ENCODE assay signal across 9 cellular contexts in genomic region chr22:31342389-31343125, GRCh38. TPM values are rescaled to one million over a fixed set of nuclear protein-coding genes. Genes with fewer than 3 reads are reported as not detected.
DNase-seq lines count a peak whose midpoint lies in the region; ATAC-seq and TF ChIP-seq lines count a peak whose summit lies in the region.
"Had no signal": no experiment of that assay in that cellular context is flagged by ENCODE, and none has a peak within 500 bp of the region (broad histone marks: within the 10 kb centered on the region; RNA-seq: fewer than 3 reads in every experiment).

No MANE protein-coding gene starts in this region.

- no peak overlapping the region for H2BK5ac ChIP-seq in IMR-90 (ENCODE audit: low read depth, low read length, poor library complexity, severe bottlenecking)

- H3K4me1 ChIP-seq in IMR-90 (ENCODE audit: control insufficient read depth, insufficient read depth, low read length) (peaks cover 30% of the 10 kb centered on the region), duodenal mucosa (ENCODE audit: control insufficient read depth in 1 of 2, insufficient read depth in 2 of 2, low read length in 2 of 2) (peaks cover 69 to 78% of the 10 kb centered on the region in 2 donors), gastrocnemius medialis (peaks cover 24 to 39% of the 10 kb centered on the region in 2 donors)

- WGBS in IMR-90 (ENCODE audit: extremely low coverage in 2 of 2, insufficient read length in 1 of 2), 2 experiments, result no CpG with 5 or more reads among the region's 16 CpGs

- H3K36me3 ChIP-seq in IMR-90 (ENCODE audit: control insufficient read depth, insufficient read depth, low read length), result peaks cover 49% of the 10 kb centered on the region
- peaks cover 0 to 46% of the 10 kb centered on the region in 2 donors for H3K36me3 ChIP-seq in duodenal mucosa (ENCODE audit: control insufficient read depth in 1 of 2, insufficient read depth in 2 of 2, low read length in 2 of 2)
- peaks cover 0 to 6% of the 10 kb centered on the region in 2 donors for H3K36me3 ChIP-seq in gastrocnemius medialis

- H3K27ac Mint-ChIP-seq in neural crest cell (ENCODE audit: unreplicated experiment), result peak overlapping the region; percentile 99

- POLR2A ChIA-PET in IMR-90 (lab: Charles Lee; ENCODE audit: unreplicated experiment), result no interaction called here

- TF ChIP-seq POLR2A in IMR-90 (IDR thresholded peaks at IDR 0.05; ENCODE audit: low read depth, low read length) (no peak), gastrocnemius medialis (IDR thresholded peaks at IDR 0.05) (no peak)

- CTCF ChIA-PET in IMR-90 (lab: Yijun Ruan, JAX), result interaction anchor here (0.8 kb wide), 1 partner anchor 29 kb away, joined by 4 read pairs; no protein-coding TSS in a partner anchor

- intact Hi-C loops in IMR-90 (cut with micrococcal nuclease), result no loop called here
- intact Hi-C loops in gastrocnemius medialis (cut with DNase I; ENCODE audit: low total_unique reads), result no loop called here

- in situ Hi-C loops in IMR-90 (cut with MboI; ENCODE audit: low sequenced_read_pairs) (loop anchor here (10.0 kb wide), 1 partner anchor 58 kb away; no protein-coding TSS in a partner anchor), gastrocnemius medialis (cut with MboI; ENCODE audit: low sequenced_read_pairs in 4 of 4) (loop anchor here in 1 of 4 donors (25.0 kb wide), 1 partner anchor 295 kb away; no protein-coding TSS in a partner anchor)

- H2AK9ac ChIP-seq in IMR-90 (replicated peaks; ENCODE audit: low read depth, low read length, poor library complexity), result peak overlapping the region; percentile 92

- no peak for TF ChIP-seq RAD21 in IMR-90 (IDR thresholded peaks at IDR 0.05; ENCODE audit: low read length)

- peak overlapping the region; percentile 71; the same call in 1 of the 2 replicates for H3K23ac ChIP-seq in IMR-90 (ENCODE audit: low read depth, low read length)

- H3K4me3 ChIP-seq in IMR-90 (ENCODE audit: insufficient read depth, low read depth, low read length) (no peak overlapping the region), duodenal mucosa (ENCODE audit: low read depth in 1 of 2, low read length in 2 of 2) (peak overlapping the region; percentile 59 to 77), gastrocnemius medialis (no peak overlapping the region)

- peak overlapping the region; percentile 95 for H3K27ac ChIP-seq in C4-2B
- no peak overlapping the region for H3K27ac ChIP-seq in IMR-90 (ENCODE audit: insufficient read depth, low read length)
- H3K27ac ChIP-seq in duodenal mucosa (ENCODE audit: low read depth, low read length), result no peak overlapping the region
- no peak overlapping the region for H3K27ac ChIP-seq in gastrocnemius medialis

- ATAC-seq in IMR-90 (ENCODE audit: low read depth) (no peak), gastrocnemius medialis (no peak)

- H4K5ac ChIP-seq in IMR-90 (ENCODE audit: low read depth, low read length), result no peak overlapping the region

- no peak overlapping the region for H3K18ac ChIP-seq in IMR-90 (ENCODE audit: low read depth, low read length)

- H2BK15ac ChIP-seq in IMR-90 (ENCODE audit: low read depth, low read length), result no peak overlapping the region

- no peak for TF ChIP-seq CTCF in C4-2B (conservative IDR thresholded peaks at IDR 0.05)
- no peak for TF ChIP-seq CTCF in IMR-90 (conservative IDR thresholded peaks at IDR 0.05; ENCODE audit: low read depth, low read length)
- no peak for TF ChIP-seq CTCF in neural crest cell (conservative IDR thresholded peaks at IDR 0.05)
- no peak for TF ChIP-seq CTCF in gastrocnemius medialis (IDR thresholded peaks at IDR 0.05 in 4 of 5, conservative IDR thresholded peaks at IDR 0.05 in 1 of 5)

- peaks cover 65% of the 10 kb centered on the region for H4K20me1 ChIP-seq in IMR-90 (ENCODE audit: insufficient read depth, low read length)

- H2BK20ac ChIP-seq in IMR-90 (ENCODE audit: low read depth, low read length), result no peak overlapping the region

- peaks cover 67% of the 10 kb centered on the region for H3K4me1 Mint-ChIP-seq in neural crest cell

- dilution Hi-C loops in IMR-90 (cut with HindIII; ENCODE audit: low sequenced_read_pairs, unreplicated experiment), result no loop called here

- H4K8ac ChIP-seq in IMR-90 (ENCODE audit: low read depth in 2 of 2, low read length in 2 of 2), result peak overlapping the region in 1 of 2 experiments; percentile 9; a peak in 2 of 4 replicates

- no peak overlapping the region for H3K56ac ChIP-seq in IMR-90 (ENCODE audit: extremely low read depth, insufficient read depth, low read length)

- no peak for DNase-seq in IMR-90
- DNase-seq in neural crest cell (ENCODE audit: low read depth, low spot score), result peak; percentile 25
- no peak for DNase-seq in NCI-H1436 treated with DMSO at 0.1 percent for 48 hours (lab: John Stamatoyannopoulos, UW)
- DNase-seq in NCI-H2171 treated with DMSO at 0.1 percent for 48 hours (lab: John Stamatoyannopoulos, UW), result no peak
- no peak for DNase-seq in NK-92 treated with Interleukin-12 subunit alpha and Interleukin-12 subunit beta, amount 100 ng/mL, for 24 hours (lab: John Stamatoyannopoulos, UW)
- DNase-seq in gastrocnemius medialis, result no peak
- DNase-seq: SHP77 treated with DMSO at 0.1 percent for 48 hours had no signal

- peaks cover 5% of the 10 kb centered on the region for H3K27me3 Mint-ChIP-seq in neural crest cell (ENCODE audit: low read depth)

- peak overlapping the region; percentile 49 for H2AFZ ChIP-seq in IMR-90 (replicated peaks; ENCODE audit: low read length, poor library complexity)

- H3K9ac ChIP-seq in IMR-90 (ENCODE audit: low read depth, low read length), result 0 out of 2 replicates have a peak overlapping the region, but pooled peaks have one; percentile 2
- H3K9ac ChIP-seq in duodenal mucosa (ENCODE audit: low read depth in 1 of 2, low read length in 2 of 2), result peak overlapping the region; percentile 28 to 52

- peaks cover 19% of the 10 kb centered on the region for H3K36me3 Mint-ChIP-seq in neural crest cell (ENCODE audit: low read depth)

- BruUV-seq in IMR-90 (replicated peaks; lab: Mats Ljungman, UMichigan), result no TSS peak

- peaks cover 29 to 88% of the 10 kb centered on the region in 2 experiments for H3K79me1 ChIP-seq in IMR-90 (ENCODE audit: low read depth in 1 of 2, low read length in 2 of 2)

- 0 out of 2 replicates have a peak overlapping the region, but pooled peaks have one; percentile 20 for H3K14ac ChIP-seq in IMR-90 (replicated peaks; ENCODE audit: low read depth, low read length)

- no peaks in the 10 kb centered on the region for H3K9me3 Mint-ChIP-seq in neural crest cell

- H3K4me3 Mint-ChIP-seq in neural crest cell, result peak overlapping the region; percentile 98

- H2BK120ac ChIP-seq in IMR-90 (ENCODE audit: low read depth, low read length), result no peak overlapping the region

- H2AK5ac ChIP-seq in IMR-90 (ENCODE audit: low read depth, low read length), result 0 out of 2 replicates have a peak overlapping the region, but pooled peaks have one; percentile 33

- H3K27me3 ChIP-seq in IMR-90 (ENCODE audit: control insufficient read depth, insufficient read depth, low read length), result no peaks in the 10 kb centered on the region
- no peaks in the 10 kb centered on the region for H3K27me3 ChIP-seq in duodenal mucosa (ENCODE audit: control insufficient read depth in 1 of 2, insufficient read depth in 2 of 2, low read length in 2 of 2)
- H3K27me3 ChIP-seq in gastrocnemius medialis, result no peaks in the 10 kb centered on the region

- H3K9me1 ChIP-seq in IMR-90 (ENCODE audit: insufficient read depth, low read length), result peaks cover 27% of the 10 kb centered on the region

- H3K4ac ChIP-seq in IMR-90 (ENCODE audit: low read depth, low read length), result peak overlapping the region; percentile 12; the same call in 1 of the 2 replicates

- H4K91ac ChIP-seq in IMR-90 (ENCODE audit: insufficient read depth, low read depth, low read length), result no peak overlapping the region

- H3K4me2 ChIP-seq in IMR-90 (ENCODE audit: low read depth, low read length), result peak overlapping the region; percentile 66; the same call in 1 of the 2 replicates

- no peaks in the 10 kb centered on the region for H3K9me3 ChIP-seq in IMR-90 (ENCODE audit: control insufficient read depth, insufficient read depth, low read length)
- H3K9me3 ChIP-seq in duodenal mucosa (ENCODE audit: control insufficient read depth in 1 of 2, low read length in 2 of 2), result no peaks in the 10 kb centered on the region
- H3K9me3 ChIP-seq in gastrocnemius medialis, result no peaks in the 10 kb centered on the region

TF ChIP-seq in IMR-90, 13 proteins besides CTCF, POLR2A, EP300 and RAD21 (continues in another document):
- TF ChIP-seq CEBPB (IDR thresholded peaks at IDR 0.05; ENCODE audit: low read depth, low read length), result no peak
- no peak for TF ChIP-seq RCOR1 (IDR thresholded peaks at IDR 0.05; ENCODE audit: insufficient replicate concordance, low read length)
- no peak for TF ChIP-seq FOS (IDR thresholded peaks at IDR 0.05; ENCODE audit: low read depth, low read length)
- no peak for TF ChIP-seq MAZ (IDR thresholded peaks at IDR 0.05; ENCODE audit: borderline replicate concordance, low read depth, low read length)
- TF ChIP-seq NFE2L2 (IDR thresholded peaks at IDR 0.05; ENCODE audit: low read depth, low read length), result no peak
- no peak for TF ChIP-seq MAFK (IDR thresholded peaks at IDR 0.05; ENCODE audit: low read depth, low read length)
- TF ChIP-seq BHLHE40 (IDR thresholded peaks at IDR 0.05; ENCODE audit: low read depth, low read length), result no peak
- no peak for TF ChIP-seq CHD1 (IDR thresholded peaks at IDR 0.05; ENCODE audit: low read depth, low read length)
- no peak for TF ChIP-seq RFX5 (IDR thresholded peaks at IDR 0.05; ENCODE audit: low read depth, low read length)
- no peak for TF ChIP-seq SMC3 (IDR thresholded peaks at IDR 0.05; ENCODE audit: low read depth, low read length)

RNA-seq across cellular contexts. Expression of gene PATZ1, which starts 3.6 kb away (rescaled TPM):
- total RNA-seq in IMR-90 (2012; rRNA removed) (6.4 and 6.5 TPM in 2 replicates), neural crest cell (104 and 105 TPM in 2 replicates), gastrocnemius medialis (10 to 100 TPM in 1 of 4 donors, 1 to 10 TPM in 3; 8.4 to 11.5 (median 9.2) TPM)
- polyA plus RNA-seq in IMR-90 (2012; rRNA removed), result 9.2 and 10.5 TPM in 2 replicates
- polyA plus RNA-seq in IMR-90 (2012; cell fraction: cytosol; rRNA removed), result 6.3 and 9.1 TPM in 2 replicates
- polyA plus RNA-seq in IMR-90 (2012; cell fraction: nucleus; rRNA removed; ENCODE audit: low replicate concordance), result 10.8 and 17.0 TPM in 2 replicates

RNA-seq across cellular contexts. Expression of gene PIK3IP1, which starts 50.3 kb away (rescaled TPM):
- total RNA-seq in IMR-90 (2012; rRNA removed) (12.9 and 13.3 TPM in 2 replicates), neural crest cell (1.8 and 2.3 TPM in 2 replicates), gastrocnemius medialis (10 to 100 TPM; 11.2 to 28.3 (median 14.5) TPM)
- polyA plus RNA-seq in IMR-90 (2012; rRNA removed), result 16.8 and 17.6 TPM in 2 replicates
- 15.1 and 28.9 TPM in 2 replicates for polyA plus RNA-seq in IMR-90 (2012; cell fraction: cytosol; rRNA removed)
- 18.3 and 21.2 TPM in 2 replicates for polyA plus RNA-seq in IMR-90 (2012; cell fraction: nucleus; rRNA removed; ENCODE audit: low replicate concordance)

RNA-seq across cellular contexts. Expression of gene DRG1, which starts 56.8 kb away (rescaled TPM):
- total RNA-seq in IMR-90 (2012; rRNA removed), result 141 and 156 TPM in 2 replicates
- 52.7 and 54.8 TPM in 2 replicates for polyA plus RNA-seq in IMR-90 (2012; rRNA removed)
- 19.3 and 25.3 TPM in 2 replicates for polyA plus RNA-seq in IMR-90 (2012; cell fraction: cytosol; rRNA removed)
- polyA plus RNA-seq in IMR-90 (2012; cell fraction: nucleus; rRNA removed; ENCODE audit: low replicate concordance), result 7.0 and 33.3 TPM in 2 replicates
- total RNA-seq in neural crest cell, result 80.5 and 84.1 TPM in 2 replicates
- 100 to 1,000 TPM; 117 to 136 (median 127) TPM for total RNA-seq in gastrocnemius medialis

Comparison
In these comparisons a context has a peak if more than half of its experiments do, and no peak if none do; other contexts are left out.
1. H3K4me3 ChIP-seq: peak in duodenal mucosa (2 of 2); none in IMR-90 (single experiment) and gastrocnemius medialis (0 of 4).